Comparison of ENCODE assay signal across 11 cellular contexts in genomic region chr20:44735816-44736169, GRCh38. TPM values are rescaled to one million over a fixed set of nuclear protein-coding genes. Genes with fewer than 3 reads are reported as not detected.
A peak's percentile ranks its signal among the peaks of the same experiment; 100 is the strongest.
DNase-seq lines count a peak whose midpoint lies in the region; ATAC-seq and TF ChIP-seq lines count a peak whose summit lies in the region.
"Had no signal": no experiment of that assay in that cellular context is flagged by ENCODE, and none has a peak within 500 bp of the region (broad histone marks: within the 10 kb centered on the region; RNA-seq: fewer than 3 reads in every experiment).

No MANE protein-coding gene starts in this region.

- peak overlapping the region; percentile 11 for H2AFZ ChIP-seq in mammary epithelial cell (ENCODE audit: low read depth, low read length)

- H4K20me1 ChIP-seq in mammary epithelial cell (ENCODE audit: insufficient read depth, low read length), result no peaks in the 10 kb centered on the region

- H3K9me3 ChIP-seq in mammary epithelial cell (replicated peaks; ENCODE audit: insufficient read depth, low read length) (no peaks in the 10 kb centered on the region), breast epithelium (no peaks in the 10 kb centered on the region), thoracic aorta (no peaks in the 10 kb centered on the region)

- no peak overlapping the region for H3K9ac ChIP-seq in mammary epithelial cell (ENCODE audit: insufficient read depth, low read length)

- H3K4me1 Mint-ChIP-seq in activated CD8-positive, alpha-beta T cell treated with anti-CD3 and anti-CD28 coated beads for 36 hours (ENCODE audit: low read depth), result peaks cover 25% of the 10 kb centered on the region
- peaks cover 28% of the 10 kb centered on the region for H3K4me1 Mint-ChIP-seq in glutamatergic neuron (ENCODE audit: low read depth, unreplicated experiment)

- H3K4me1 ChIP-seq in mammary epithelial cell (ENCODE audit: insufficient read depth, low read length), result peaks cover 9% of the 10 kb centered on the region
- no peaks in the 10 kb centered on the region for H3K4me1 ChIP-seq in breast epithelium
- peaks cover 18 to 93% of the 10 kb centered on the region in 2 donors for H3K4me1 ChIP-seq in thoracic aorta (ENCODE audit: control insufficient read depth in 1 of 2, low read depth in 2 of 2)

- H3K36me3 Mint-ChIP-seq in activated CD8-positive, alpha-beta T cell treated with anti-CD3 and anti-CD28 coated beads for 36 hours (ENCODE audit: low read depth), result no peaks in the 10 kb centered on the region
- H3K36me3 Mint-ChIP-seq in glutamatergic neuron (ENCODE audit: unreplicated experiment), result no peaks in the 10 kb centered on the region

- dilution Hi-C loops in mammary epithelial cell (cut with HindIII; ENCODE audit: low sequenced_read_pairs), result loop anchor here (5.0 kb wide), 2 partner anchors 43 to 127 kb away; no protein-coding TSS in a partner anchor

- no peak overlapping the region for H3K4me2 ChIP-seq in mammary epithelial cell (ENCODE audit: insufficient read depth, low read depth, low read length)

- POLR2A ChIA-PET in activated CD8-positive, alpha-beta T cell treated with anti-CD3 and anti-CD28 coated beads for 36 hours (lab: Charles Lee), result no interaction called here

- no peak for TF ChIP-seq CTCF in mammary epithelial cell (conservative IDR thresholded peaks at IDR 0.05 in 1 of 2, IDR thresholded peaks at IDR 0.05 in 1 of 2; ENCODE audit: extremely low read depth in 1 of 2, insufficient read depth in 1 of 2, low read depth in 1 of 2, low read length in 2 of 2)
- no peak for TF ChIP-seq CTCF in breast epithelium (IDR thresholded peaks at IDR 0.05)
- TF ChIP-seq CTCF in activated CD8-positive, alpha-beta T cell treated with anti-CD3 and anti-CD28 coated beads for 36 hours (IDR thresholded peaks at IDR 0.05), result no peak
- TF ChIP-seq CTCF in glutamatergic neuron (IDR thresholded peaks at IDR 0.05; ENCODE audit: partially characterized antibody, unreplicated experiment), result no peak
- no peak for TF ChIP-seq CTCF in thoracic aorta (IDR thresholded peaks at IDR 0.05)

- in situ Hi-C loops in mammary epithelial cell (cut with MboI; ENCODE audit: low sequenced_read_pairs in 2 of 2), result no loop called here

- H3K4me3 ChIP-seq in mammary epithelial cell (replicated peaks in 1 of 3; ENCODE audit: insufficient read depth in 1 of 3, low read depth in 2 of 3, low read length in 3 of 3) (no peak overlapping the region), breast epithelium (no peak overlapping the region), thoracic aorta (peak overlapping the region; percentile 29)

- intact Hi-C loops in mammary epithelial cell (cut with micrococcal nuclease), result loop anchor here (10.0 kb wide), 2 partner anchors 241 to 521 kb away; partner anchors contain the start of gene OSER1
- intact Hi-C loops in breast epithelium (cut with DNase I; ENCODE audit: low total_unique reads), result no loop called here
- intact Hi-C loops in activated CD8-positive, alpha-beta T cell treated with anti-CD3 and anti-CD28 coated beads for 36 hours (cut with micrococcal nuclease), result no loop called here

- DNase-seq in mammary epithelial cell, result no peak
- DNase-seq in breast epithelium (ENCODE audit: low spot score in 2 of 2), result no peak
- DNase-seq in activated CD8-positive, alpha-beta T cell treated with anti-CD3 and anti-CD28 coated beads for 36 hours, result no peak
- DNase-seq in glutamatergic neuron, result no peak
- DNase-seq in thoracic aorta (ENCODE audit: low spot score), result no peak
- DNase-seq in SW480 (ENCODE audit: low spot score), result no peak
- DNase-seq in COR-L47 (lab: John Stamatoyannopoulos, UW), result no peak
- no peak for DNase-seq in NAMALWA (ENCODE audit: low spot score)
- DNase-seq: amniotic stem cell; effector memory CD4-positive, alpha-beta T cell; NCI-H1694 had no signal

- no peak for ATAC-seq in activated CD8-positive, alpha-beta T cell treated with anti-CD3 and anti-CD28 coated beads for 36 hours
- ATAC-seq in thoracic aorta (ENCODE audit: insufficient number of reproducible peaks, low FRiP score, low read depth), result no peak

- peak overlapping the region; percentile 51 for H3K4me3 Mint-ChIP-seq in activated CD8-positive, alpha-beta T cell treated with anti-CD3 and anti-CD28 coated beads for 36 hours
- peak overlapping the region; percentile 75 for H3K4me3 Mint-ChIP-seq in glutamatergic neuron (ENCODE audit: unreplicated experiment)

- BruUV-seq in mammary epithelial cell (replicated peaks; lab: Mats Ljungman, UMichigan), result no TSS peak

- H3K27ac ChIP-seq in mammary epithelial cell (ENCODE audit: insufficient read depth, low read depth, low read length) (no peak overlapping the region), breast epithelium (no peak overlapping the region), thoracic aorta (peak overlapping the region; percentile 85 to 94)

- TF ChIP-seq POLR2A in breast epithelium (IDR thresholded peaks at IDR 0.05), result no peak

- no peak overlapping the region for H3K27ac Mint-ChIP-seq in activated CD8-positive, alpha-beta T cell treated with anti-CD3 and anti-CD28 coated beads for 36 hours
- peak overlapping the region; percentile 80 for H3K27ac Mint-ChIP-seq in glutamatergic neuron (ENCODE audit: unreplicated experiment)

- WGBS in mammary epithelial cell (ENCODE audit: low coverage, missing lambda C conversion rate), result 100% methylated on average over 4 of the region's 4 CpGs

- no peaks in the 10 kb centered on the region for H3K27me3 Mint-ChIP-seq in activated CD8-positive, alpha-beta T cell treated with anti-CD3 and anti-CD28 coated beads for 36 hours
- H3K27me3 Mint-ChIP-seq in glutamatergic neuron (ENCODE audit: unreplicated experiment), result peaks cover 11% of the 10 kb centered on the region

- no peaks in the 10 kb centered on the region for H3K79me2 ChIP-seq in mammary epithelial cell (ENCODE audit: insufficient read depth, low read length)

- H3K27me3 ChIP-seq in mammary epithelial cell (ENCODE audit: insufficient read depth, low read length) (no peaks in the 10 kb centered on the region), breast epithelium (no peaks in the 10 kb centered on the region), thoracic aorta (replicated peaks; ENCODE audit: insufficient read depth) (no peaks in the 10 kb centered on the region)

- H3K9me3 Mint-ChIP-seq in activated CD8-positive, alpha-beta T cell treated with anti-CD3 and anti-CD28 coated beads for 36 hours, result peaks cover 4% of the 10 kb centered on the region
- H3K9me3 Mint-ChIP-seq in glutamatergic neuron (ENCODE audit: unreplicated experiment), result peaks cover 7% of the 10 kb centered on the region

- CTCF ChIA-PET in mammary epithelial cell (lab: Charles Lee; ENCODE audit: low non-redundant PET), result no interaction called here
- CTCF ChIA-PET in activated CD8-positive, alpha-beta T cell treated with anti-CD3 and anti-CD28 coated beads for 36 hours (lab: Charles Lee), result interaction anchor here (1.3 to 5.8 kb wide), 3 partner anchors 11 to 131 kb away, joined by 4 to 118 read pairs (median 10); no protein-coding TSS in a partner anchor

- H3K36me3 ChIP-seq in mammary epithelial cell (ENCODE audit: insufficient read depth, low read length) (no peaks in the 10 kb centered on the region), breast epithelium (no peaks in the 10 kb centered on the region), thoracic aorta (no peaks in the 10 kb centered on the region)

RNA-seq across cellular contexts. Expression of gene KCNK15, which starts 9.9 kb away (rescaled TPM):
- 1 to 10 TPM in 1 of 2 donors, under 1 TPM in 1; 0.31 to 1.0 TPM for total RNA-seq in mammary epithelial cell
- 0.40 TPM for polyA plus RNA-seq in mammary epithelial cell
- polyA minus RNA-seq in mammary epithelial cell, result not detected
- total RNA-seq in breast epithelium, result 1 to 10 TPM; 5.0 to 7.3 (median 5.6) TPM
- total RNA-seq in activated CD8-positive, alpha-beta T cell treated with anti-CD3 and anti-CD28 coated beads for 36 hours, result under 1 TPM; 0.25 to 0.29 TPM
- 0.22 TPM for total RNA-seq in glutamatergic neuron (ENCODE audit: unreplicated experiment)
- total RNA-seq in thoracic aorta, result 10 to 100 TPM; 26.3 to 60.0 TPM

RNA-seq across cellular contexts. Expression of gene CCN5, which starts 20.6 kb away (rescaled TPM):
- total RNA-seq in mammary epithelial cell (under 1 TPM in 1 of 2 donors, not detected in 1; 0.67 TPM), breast epithelium (1,000 to 10,000 TPM in 1 of 3 donors, 10 to 100 TPM in 2; 16.1 to 1,283 (median 39.0) TPM), glutamatergic neuron (ENCODE audit: unreplicated experiment) (not detected), thoracic aorta (100 to 1,000 TPM; 652 to 994 TPM)
- polyA plus RNA-seq in mammary epithelial cell, result not detected
- polyA minus RNA-seq in mammary epithelial cell, result not detected
- not detected for total RNA-seq in activated CD8-positive, alpha-beta T cell treated with anti-CD3 and anti-CD28 coated beads for 36 hours

Comparison
In these comparisons a context has a peak if more than half of its experiments do, and no peak if none do; other contexts are left out.
1. RNA of gene CCN5, which starts 20.6 kb away (total RNA-seq): 652 to 994 TPM in thoracic aorta and 16.1 to 1,283 TPM in breast epithelium; 0.67 TPM in mammary epithelial cell, not detected in glutamatergic neuron (single experiment) and not detected in activated CD8-positive, alpha-beta T cell treated with anti-CD3 and anti-CD28 coated beads for 36 hours; every median in the first group is over 10 times any median in the second.
2. H3K27ac ChIP-seq: peak in thoracic aorta (2 of 2); none in mammary epithelial cell (single experiment) and breast epithelium (0 of 2).